ENCODE assay signal across 8 cellular contexts in the genomic region with DNA sequence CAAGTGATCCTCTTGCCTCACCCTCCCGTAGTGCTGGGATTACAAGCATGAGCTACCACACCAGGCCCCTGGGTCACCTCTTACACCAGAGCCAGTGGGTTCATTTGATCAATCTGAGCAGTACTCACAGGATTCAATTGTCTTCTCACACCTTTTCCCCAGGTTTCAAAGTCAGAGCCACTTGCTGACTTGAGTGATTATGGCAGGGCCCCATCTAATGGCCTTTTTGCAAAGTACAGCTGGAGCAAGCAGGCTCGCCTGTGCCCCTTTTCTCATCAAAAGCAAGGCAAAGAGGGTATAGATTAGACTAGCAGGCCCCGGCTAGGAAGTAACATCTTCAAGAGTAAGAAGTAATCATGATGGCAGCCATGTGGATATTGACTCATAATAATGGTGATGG.
DNase-seq lines count a peak whose midpoint lies in the region; ATAC-seq and TF ChIP-seq lines count a peak whose summit lies in the region.

No MANE protein-coding gene starts in this region.

- no peak overlapping the region for H3K4me3 Mint-ChIP-seq in endodermal cell

- H3K36me3 ChIP-seq in BE2C = no peaks in the 10 kb centered on the region
- no peaks in the 10 kb centered on the region for H3K36me3 ChIP-seq in endodermal cell (ENCODE audit: control insufficient read depth, insufficient read depth, low read length)
- no peaks in the 10 kb centered on the region for H3K36me3 ChIP-seq in osteoblast (ENCODE audit: insufficient read depth, low read length)

- H3K36me3 Mint-ChIP-seq in endodermal cell (ENCODE audit: low read depth) = peaks cover 7% of the 10 kb centered on the region

- H3K27me3 Mint-ChIP-seq in endodermal cell (ENCODE audit: insufficient read depth) = no peaks in the 10 kb centered on the region

- TF ChIP-seq CTCF in BE2C (IDR thresholded peaks at IDR 0.05; ENCODE audit: low read depth, low read length) = peak; percentile 76
- TF ChIP-seq CTCF in endodermal cell (conservative IDR thresholded peaks at IDR 0.05) = peak; percentile 86
- peak; percentile 59 for TF ChIP-seq CTCF in osteoblast (IDR thresholded peaks at IDR 0.05; ENCODE audit: extremely low read depth, low read depth, low read length)
- TF ChIP-seq CTCF in omental fat pad (IDR thresholded peaks at IDR 0.05) = no peak

- peak; percentile 54 for DNase-seq in BE2C
- peak; percentile 46 for DNase-seq in GM19238 (ENCODE audit: insufficient read length, low spot score)
- peak; percentile 72 to 79 for DNase-seq in NCI-H2081 (lab: John Stamatoyannopoulos, UW)
- peak; percentile 11 to 35 for DNase-seq in activated CD4-positive, alpha-beta T cell treated with anti-CD3 and anti-CD28 coated beads, Interleukin-2, amount 50 U/mL, for 24 hours (ENCODE audit: low read depth in 1 of 2, low spot score in 1 of 2)
- peak; percentile 92 for DNase-seq in endodermal cell
- peak; percentile 81 for DNase-seq in osteoblast (ENCODE audit: insufficient read length, low spot score, missing footprints)
- no peak for DNase-seq in omental fat pad (ENCODE audit: low spot score)

- no peaks in the 10 kb centered on the region for H3K9me3 ChIP-seq in BE2C
- peaks cover 12% of the 10 kb centered on the region for H3K9me3 ChIP-seq in endodermal cell (ENCODE audit: control insufficient read depth, low read length)
- no peaks in the 10 kb centered on the region for H3K9me3 ChIP-seq in osteoblast (ENCODE audit: low read depth, low read length)

- H3K9me3 Mint-ChIP-seq in endodermal cell = peaks cover 5% of the 10 kb centered on the region

- H3K27me3 ChIP-seq in BE2C = no peaks in the 10 kb centered on the region
- no peaks in the 10 kb centered on the region for H3K27me3 ChIP-seq in endodermal cell (ENCODE audit: control insufficient read depth, insufficient read depth, low read length, poor library complexity, severe bottlenecking)
- no peaks in the 10 kb centered on the region for H3K27me3 ChIP-seq in osteoblast (ENCODE audit: insufficient read depth, low read length)

- H3K4me1 Mint-ChIP-seq in endodermal cell = no peaks in the 10 kb centered on the region

- peak overlapping the region; percentile 40 for H3K27ac Mint-ChIP-seq in endodermal cell

- WGBS in endodermal cell (ENCODE audit: insufficient coverage in 1 of 2, insufficient read length in 1 of 2), 2 experiments = 84% methylated on average over 3 of the region's 3 CpGs

- H3K27ac ChIP-seq in endodermal cell (ENCODE audit: low read depth, low read length) (no peak overlapping the region), osteoblast (ENCODE audit: low read depth, low read length) (no peak overlapping the region)

- H2AFZ ChIP-seq in osteoblast (ENCODE audit: low read length) = no peak overlapping the region

- no peak overlapping the region for H3K4me2 ChIP-seq in osteoblast (ENCODE audit: insufficient read depth, low read length)

- no peaks in the 10 kb centered on the region for H3K79me2 ChIP-seq in osteoblast (ENCODE audit: insufficient read depth, low read length)

- ATAC-seq in GM21423 (IDR thresholded peaks at IDR 0.05; ENCODE audit: unreplicated experiment) (no peak), omental fat pad (ENCODE audit: low FRiP score) (no peak)

- no peak overlapping the region for H3K4me3 ChIP-seq in BE2C (ENCODE audit: low read depth, low read length)
- no peak overlapping the region for H3K4me3 ChIP-seq in endodermal cell (ENCODE audit: low read length)
- H3K4me3 ChIP-seq in osteoblast (ENCODE audit: insufficient read depth, low read length) = no peak overlapping the region

- H3K9ac ChIP-seq in endodermal cell (ENCODE audit: extremely low read depth, low read length, poor library complexity, severe bottlenecking) = no peak overlapping the region

- H3K4me1 ChIP-seq in BE2C = peaks cover 20% of the 10 kb centered on the region
- H3K4me1 ChIP-seq in endodermal cell (ENCODE audit: control insufficient read depth, insufficient read depth, low read length) = no peaks in the 10 kb centered on the region
- no peaks in the 10 kb centered on the region for H3K4me1 ChIP-seq in osteoblast (ENCODE audit: insufficient read depth, low read length)

- H4K20me1 ChIP-seq in osteoblast (ENCODE audit: insufficient read depth, low read length) = no peaks in the 10 kb centered on the region

Comparison
In these comparisons a context has a peak if more than half of its experiments do, and no peak if none do; other contexts are left out.
1. CTCF ChIP-seq: peak in BE2C (single experiment), endodermal cell (single experiment) and osteoblast (single experiment); none in omental fat pad (0 of 3).